In the genomic region with DNA sequence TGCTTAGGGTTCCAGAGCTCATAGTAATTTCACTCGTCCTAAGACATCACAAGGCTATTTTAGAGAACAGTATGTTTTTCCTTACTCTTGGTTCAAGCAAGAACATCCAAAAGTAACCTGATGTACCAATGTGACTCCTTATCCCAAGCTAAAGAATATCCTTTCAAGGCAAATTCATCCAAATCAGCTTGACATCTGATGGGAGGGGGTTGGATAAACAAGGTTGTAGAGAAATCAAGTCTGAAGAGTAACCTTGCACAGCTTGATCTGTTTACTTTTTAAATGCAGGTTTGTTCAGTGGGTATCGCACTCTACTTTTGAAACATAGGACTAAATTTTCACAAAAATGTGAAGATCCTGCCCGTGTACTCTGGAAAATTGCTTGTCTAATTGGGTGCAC, we compare ENCODE assay signal across 18 cellular contexts.
"Had no signal": no experiment of that assay in that cellular context is flagged by ENCODE, and none has a peak within 500 bp of the region (broad histone marks: within the 10 kb centered on the region; RNA-seq: fewer than 3 reads in every experiment).

No MANE protein-coding gene starts in this region.

- H3K27me3 Mint-ChIP-seq: memory B cell had no signal

- H3K4me3 Mint-ChIP-seq: immature natural killer cell, memory B cell, mesothelial cell of epicardium, natural killer cell, neural crest cell had no signal

- H3K9me3 Mint-ChIP-seq: immature natural killer cell, memory B cell, mesothelial cell of epicardium, natural killer cell, neural crest cell had no signal

- DNase-seq: effector memory CD4-positive, alpha-beta T cell; gastrocnemius medialis; glutamatergic neuron; immature natural killer cell; left cardiac atrium; left ventricle myocardium inferior; lower lobe of right lung; natural killer cell; ovary; sigmoid colon; stimulated activated CD4-positive, alpha-beta T cell treated with anti-CD3 and anti-CD28 coated beads, Interleukin-12 subunit alpha, Interleukin-12 subunit beta, amount 100 ng/mL, for 4 hours; stimulated activated naive CD4-positive, alpha-beta T cell; stomach; substantia nigra; transverse colon had no signal

- H3K27ac Mint-ChIP-seq: immature natural killer cell, memory B cell, mesothelial cell of epicardium, natural killer cell had no signal

- H3K36me3 Mint-ChIP-seq: natural killer cell had no signal

- ATAC-seq: gastrocnemius medialis, left cardiac atrium, lower lobe of right lung, natural killer cell had no signal
